ENCODE assay signal across 9 cellular contexts in genomic region chr6:110015206-110015605, GRCh38. TPM values are rescaled to one million over a fixed set of nuclear protein-coding genes. Genes with fewer than 3 reads are reported as not detected.
"Had no signal": no experiment of that assay in that cellular context is flagged by ENCODE, and none has a peak within 500 bp of the region (broad histone marks: within the 10 kb centered on the region; RNA-seq: fewer than 3 reads in every experiment).

No MANE protein-coding gene starts in this region.

- ATAC-seq: HepG2, K562 had no signal

- DNase-seq: IMR-90, KBM-7, KG1 had no signal

- H3K4me3 ChIP-seq: K562 had no signal

- H3K27ac ChIP-seq: HL-60 had no signal

RNA-seq across cellular contexts. Expression of gene GPR6, which starts 37.1 kb away (rescaled TPM):
- total RNA-seq: HepG2, HT-29, HT1080, IMR-90, K562 had no signal
- polyA plus RNA-seq: HepG2, IgD-negative memory B cell, IMR-90, K562 had no signal
